In the genomic region with DNA sequence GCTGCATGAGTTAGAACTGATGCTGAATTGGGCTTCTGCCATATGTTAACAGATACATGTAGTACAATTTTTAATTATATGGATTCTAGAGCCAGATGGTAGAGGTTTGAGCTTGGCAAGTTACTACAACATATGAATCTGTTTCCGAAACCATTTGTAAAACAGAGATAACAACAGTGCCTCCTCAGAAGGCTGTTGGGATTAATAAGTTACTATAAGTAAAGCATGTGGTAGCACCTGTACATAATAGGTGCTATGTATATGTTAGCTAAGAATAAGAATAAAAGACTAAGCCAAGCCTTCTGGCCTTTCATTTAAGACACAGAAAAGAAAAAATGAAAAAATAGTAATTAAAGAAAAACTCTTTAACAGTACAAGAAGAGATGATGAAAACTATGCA, we compare ENCODE assay signal across 26 cellular contexts. TPM values are rescaled to one million over a fixed set of nuclear protein-coding genes. Genes with fewer than 3 reads are reported as not detected.
A peak's percentile ranks its signal among the peaks of the same experiment; 100 is the strongest.
DNase-seq lines count a peak whose midpoint lies in the region; ATAC-seq lines count a peak whose summit lies in the region.
"Had no signal": no experiment of that assay in that cellular context is flagged by ENCODE, and none has a peak within 500 bp of the region (broad histone marks: within the 10 kb centered on the region; RNA-seq: fewer than 3 reads in every experiment).

No MANE protein-coding gene starts in this region.

- H3K36me3 Mint-ChIP-seq in activated T-helper 17 cell treated with anti-CD3 and anti-CD28 coated beads, Interleukin-2, amount 50 U/mL, for 72 hours (ENCODE audit: low read depth), result peaks cover 97% of the 10 kb centered on the region

- DNase-seq in NCI-H69 (lab: John Stamatoyannopoulos, UW), result peak; percentile 52
- DNase-seq in A172 (ENCODE audit: low spot score), result no peak
- DNase-seq in CD1c-positive myeloid dendritic cell (ENCODE audit: extremely low spot score), result no peak
- DNase-seq: activated CD8-positive, alpha-beta memory T cell treated with anti-CD3 and anti-CD28 coated beads, Interleukin-2, amount 10 ng/mL, durations not matched to agents 7 days and 5 days; activated naive CD8-positive, alpha-beta T cell treated with anti-CD3 and anti-CD28 coated beads, Interleukin-2, amount 50 U/mL, for 24 hours; activated T-cell treated with anti-CD3 and anti-CD28 coated beads, Interleukin-2, amount 50 U/mL, for 4 hours; caudate nucleus; cortex of kidney; DMS79; effector memory CD4-positive, alpha-beta T cell; GDM1; H7; immature natural killer cell; left cardiac atrium; naive thymus-derived CD8-positive, alpha-beta T cell; NCI-H1048; NCI-H1930; PC-9; stimulated activated CD4-positive, alpha-beta T cell treated with anti-CD3 and anti-CD28 coated beads, Interleukin-15, amount 100 ng/mL, for 24 hours; stimulated activated CD4-positive, alpha-beta T cell treated with anti-CD3 and anti-CD28 coated beads, Interleukin-4, amount 100 ng/mL, for 4 hours; T-helper 17 cell; tibial artery had no signal

- ATAC-seq in GM18861 (IDR thresholded peaks at IDR 0.05; ENCODE audit: unreplicated experiment), result peak; percentile 50
- ATAC-seq in GM19452 (IDR thresholded peaks at IDR 0.05; ENCODE audit: unreplicated experiment), result peak; percentile 90
- peak; percentile 73 for ATAC-seq in HG03159 (IDR thresholded peaks at IDR 0.05; ENCODE audit: unreplicated experiment)
- ATAC-seq in activated T-helper 17 cell treated with anti-CD3 and anti-CD28 coated beads, Interleukin-2, amount 50 U/mL, for 72 hours (replicated peaks), result no peak
- ATAC-seq: activated CD8-positive, alpha-beta memory T cell treated with anti-CD3 and anti-CD28 coated beads, Interleukin-2, amount 10 ng/mL, durations not matched to agents 7 days and 5 days; activated naive CD8-positive, alpha-beta T cell treated with anti-CD3 and anti-CD28 coated beads, Interleukin-2, amount 50 U/mL, for 24 hours; activated T-cell treated with anti-CD3 and anti-CD28 coated beads, Interleukin-2, amount 50 U/mL, for 4 hours; left cardiac atrium; naive thymus-derived CD8-positive, alpha-beta T cell; T-helper 17 cell had no signal

- no peak overlapping the region for H3K27ac Mint-ChIP-seq in activated T-helper 17 cell treated with anti-CD3 and anti-CD28 coated beads, Interleukin-2, amount 50 U/mL, for 72 hours
- H3K27ac Mint-ChIP-seq: activated CD8-positive, alpha-beta memory T cell treated with anti-CD3 and anti-CD28 coated beads, Interleukin-2, amount 10 ng/mL, durations not matched to agents 7 days and 5 days; activated naive CD8-positive, alpha-beta T cell treated with anti-CD3 and anti-CD28 coated beads, Interleukin-2, amount 50 U/mL, for 24 hours; immature natural killer cell; T-helper 17 cell had no signal

- no peak overlapping the region for H3K4me3 Mint-ChIP-seq in activated T-helper 17 cell treated with anti-CD3 and anti-CD28 coated beads, Interleukin-2, amount 50 U/mL, for 72 hours
- H3K4me3 Mint-ChIP-seq: activated CD8-positive, alpha-beta memory T cell treated with anti-CD3 and anti-CD28 coated beads, Interleukin-2, amount 10 ng/mL, durations not matched to agents 7 days and 5 days; activated naive CD8-positive, alpha-beta T cell treated with anti-CD3 and anti-CD28 coated beads, Interleukin-2, amount 50 U/mL, for 24 hours; activated T-cell treated with anti-CD3 and anti-CD28 coated beads, Interleukin-2, amount 50 U/mL, for 4 hours; immature natural killer cell; naive thymus-derived CD8-positive, alpha-beta T cell; T-helper 17 cell had no signal

- H3K4me1 Mint-ChIP-seq in activated T-helper 17 cell treated with anti-CD3 and anti-CD28 coated beads, Interleukin-2, amount 50 U/mL, for 72 hours, result peaks cover 11% of the 10 kb centered on the region
- H3K4me1 Mint-ChIP-seq: activated naive CD8-positive, alpha-beta T cell treated with anti-CD3 and anti-CD28 coated beads, Interleukin-2, amount 50 U/mL, for 24 hours; naive thymus-derived CD8-positive, alpha-beta T cell had no signal

- no peaks in the 10 kb centered on the region for H3K27me3 Mint-ChIP-seq in activated T-helper 17 cell treated with anti-CD3 and anti-CD28 coated beads, Interleukin-2, amount 50 U/mL, for 72 hours
- H3K27me3 Mint-ChIP-seq: activated CD8-positive, alpha-beta memory T cell treated with anti-CD3 and anti-CD28 coated beads, Interleukin-2, amount 10 ng/mL, durations not matched to agents 7 days and 5 days; activated naive CD8-positive, alpha-beta T cell treated with anti-CD3 and anti-CD28 coated beads, Interleukin-2, amount 50 U/mL, for 24 hours; naive thymus-derived CD8-positive, alpha-beta T cell; T-helper 17 cell had no signal

- H3K9me3 Mint-ChIP-seq in activated T-helper 17 cell treated with anti-CD3 and anti-CD28 coated beads, Interleukin-2, amount 50 U/mL, for 72 hours, result no peaks in the 10 kb centered on the region
- H3K9me3 Mint-ChIP-seq: activated naive CD8-positive, alpha-beta T cell treated with anti-CD3 and anti-CD28 coated beads, Interleukin-2, amount 50 U/mL, for 24 hours; activated T-cell treated with anti-CD3 and anti-CD28 coated beads, Interleukin-2, amount 50 U/mL, for 4 hours; immature natural killer cell; naive thymus-derived CD8-positive, alpha-beta T cell had no signal

RNA-seq across cellular contexts. Expression of gene EPRS1, which starts 17.8 kb away (rescaled TPM):
- 100 to 1,000 TPM; 145 to 173 TPM for total RNA-seq in activated T-helper 17 cell treated with anti-CD3 and anti-CD28 coated beads, Interleukin-2, amount 50 U/mL, for 72 hours
- 108 and 116 TPM in 2 replicates for total RNA-seq in A172 (2014; rRNA removed; shearing (Covaris generic))
